Comparison of ENCODE assay signal across 8 cellular contexts in the genomic region with DNA sequence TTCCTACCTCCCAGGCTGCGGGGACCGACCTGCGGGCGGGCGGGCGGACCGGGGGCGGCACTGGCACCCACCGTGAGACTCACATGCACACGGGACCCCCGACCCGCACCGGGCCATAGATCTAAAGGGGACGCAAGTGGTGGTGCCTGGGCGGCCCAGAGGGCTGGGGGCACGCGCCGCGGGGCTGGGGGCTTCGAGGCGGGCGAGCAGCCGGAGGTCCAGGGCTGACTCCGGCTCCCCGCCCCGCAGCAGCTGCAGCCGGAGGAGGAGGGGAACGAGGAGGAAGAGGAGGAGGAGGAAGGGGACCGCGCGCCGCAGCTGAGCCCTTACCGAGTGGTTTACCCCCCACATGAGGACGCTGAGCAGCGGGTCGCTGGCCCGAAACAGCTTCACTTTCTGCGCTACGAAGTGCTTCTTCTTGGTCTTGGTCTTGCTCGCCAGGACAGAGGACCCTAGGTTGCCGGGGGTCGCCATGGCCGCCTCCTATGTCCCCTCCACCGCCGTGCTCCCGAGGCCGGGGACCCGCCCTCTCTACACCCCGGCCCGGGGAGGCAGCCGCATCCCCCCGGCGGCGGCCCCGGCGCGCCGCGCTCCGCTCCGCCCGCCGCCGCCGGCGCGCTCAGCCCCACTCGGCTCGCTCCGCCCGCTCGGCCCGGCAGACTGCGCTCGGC. TPM values are rescaled to one million over a fixed set of nuclear protein-coding genes. Genes with fewer than 3 reads are reported as not detected.
DNase-seq lines count a peak whose midpoint lies in the region; ATAC-seq and TF ChIP-seq lines count a peak whose summit lies in the region.

No MANE protein-coding gene starts in this region.

- intact Hi-C loops in activated T-helper 2 cell treated with anti-CD3 and anti-CD28 coated beads, Interferon-gamma antibody, Interleukin-2, Interleukin-4, amounts not matched to agents 10 μg/mL and 5 μg/mL and 100 μg/mL, durations not matched to agents 14 hours and 24 hours and 36 hours (cut with micrococcal nuclease), result loop anchor here (2.0 to 10.0 kb wide), 6 partner anchors 45 to 392 kb away; a partner anchor contains a TSS
- intact Hi-C loops in heart left ventricle (cut with DNase I), result loop anchor here in 8 of 10 donors (5.0 to 10.0 kb wide), 10 partner anchors 89 to 389 kb away; a partner anchor contains a TSS

- ATAC-seq in GM18502 (IDR thresholded peaks at IDR 0.05; ENCODE audit: poor library complexity, unreplicated experiment), result peak; percentile 31
- ATAC-seq in HG02763 (IDR thresholded peaks at IDR 0.05; ENCODE audit: unreplicated experiment), result peak; percentile 25
- peak; percentile 15 to 47 (median 38) for ATAC-seq in heart left ventricle

- peaks cover 40% of the 10 kb centered on the region for H3K4me1 Mint-ChIP-seq in activated T-helper 2 cell treated with anti-CD3 and anti-CD28 coated beads, Interferon-gamma antibody, Interleukin-2, Interleukin-4, amounts not matched to agents 10 μg/mL and 5 μg/mL and 100 μg/mL, durations not matched to agents 14 hours and 24 hours and 36 hours (ENCODE audit: low read depth)

- peaks cover 0 to 37% (median 21%) of the 10 kb centered on the region in 12 donors for H3K4me1 ChIP-seq in heart left ventricle

- peak overlapping the region; percentile 85 for H3K4me3 Mint-ChIP-seq in activated T-helper 2 cell treated with anti-CD3 and anti-CD28 coated beads, Interferon-gamma antibody, Interleukin-2, Interleukin-4, amounts not matched to agents 10 μg/mL and 5 μg/mL and 100 μg/mL, durations not matched to agents 14 hours and 24 hours and 36 hours (ENCODE audit: low read depth)

- H3K9me3 Mint-ChIP-seq in activated T-helper 2 cell treated with anti-CD3 and anti-CD28 coated beads, Interferon-gamma antibody, Interleukin-2, Interleukin-4, amounts not matched to agents 10 μg/mL and 5 μg/mL and 100 μg/mL, durations not matched to agents 14 hours and 24 hours and 36 hours, result no peaks in the 10 kb centered on the region

- H3K9me3 ChIP-seq in heart left ventricle, result no peaks in the 10 kb centered on the region

- H3K27ac ChIP-seq in heart left ventricle, result peak overlapping the region; percentile 72 to 93 (median 81)

- peak overlapping the region; percentile 75 to 98 (median 95) for H3K4me3 ChIP-seq in heart left ventricle

- peaks cover 6% of the 10 kb centered on the region for H3K27me3 Mint-ChIP-seq in activated T-helper 2 cell treated with anti-CD3 and anti-CD28 coated beads, Interferon-gamma antibody, Interleukin-2, Interleukin-4, amounts not matched to agents 10 μg/mL and 5 μg/mL and 100 μg/mL, durations not matched to agents 14 hours and 24 hours and 36 hours (ENCODE audit: low read depth)

- 0 to 2% (median 1%) methylated on average over 21 to 75 of the region's 75 CpGs for WGBS in heart left ventricle, 4 donors

- DNase-seq in NCI-H69 (lab: John Stamatoyannopoulos, UW), result peak; percentile 38
- no peak for DNase-seq in activated T-helper 2 cell treated with anti-CD3 and anti-CD28 coated beads, Interferon-gamma antibody, Interleukin-2, Interleukin-4, amounts not matched to agents 10 μg/mL and 5 μg/mL and 100 μg/mL, durations not matched to agents 14 hours and 24 hours and 36 hours (ENCODE audit: low spot score)
- peak; percentile 29 to 76 (median 38) for DNase-seq in heart left ventricle
- peak; percentile 83 for DNase-seq in retina
- DNase-seq in GM13976 (ENCODE audit: low spot score), result no peak
- no peak for DNase-seq in NCI-H1694 treated with DMSO at 0.1 percent for 48 hours (lab: John Stamatoyannopoulos, UW)

- TF ChIP-seq POLR2A in heart left ventricle (IDR thresholded peaks at IDR 0.05), result no peak

- no peaks in the 10 kb centered on the region for H3K27me3 ChIP-seq in heart left ventricle

- H3K27ac Mint-ChIP-seq in activated T-helper 2 cell treated with anti-CD3 and anti-CD28 coated beads, Interferon-gamma antibody, Interleukin-2, Interleukin-4, amounts not matched to agents 10 μg/mL and 5 μg/mL and 100 μg/mL, durations not matched to agents 14 hours and 24 hours and 36 hours, result peak overlapping the region; percentile 46

- TF ChIP-seq CTCF in heart left ventricle (IDR thresholded peaks at IDR 0.05) (no peak), GM13976 (IDR thresholded peaks at IDR 0.05; ENCODE audit: borderline replicate concordance, control extremely low read depth, extremely low read depth, insufficient read depth, missing control alignments) (no peak)

- no peaks in the 10 kb centered on the region for H3K36me3 Mint-ChIP-seq in activated T-helper 2 cell treated with anti-CD3 and anti-CD28 coated beads, Interferon-gamma antibody, Interleukin-2, Interleukin-4, amounts not matched to agents 10 μg/mL and 5 μg/mL and 100 μg/mL, durations not matched to agents 14 hours and 24 hours and 36 hours (ENCODE audit: low read depth)

- H3K36me3 ChIP-seq in heart left ventricle, result no peaks in the 10 kb centered on the region

- in situ Hi-C loops in GM13976 (cut with MboI; ENCODE audit: low sequenced_read_pairs, unreplicated experiment), result no loop called here

RNA-seq across cellular contexts. Expression of a gene that starts 0.4 kb away (rescaled TPM):
- 104 and 105 TPM in 2 replicates for total RNA-seq in activated T-helper 2 cell treated with anti-CD3 and anti-CD28 coated beads, Interferon-gamma antibody, Interleukin-2, Interleukin-4, amounts not matched to agents 10 μg/mL and 5 μg/mL and 100 μg/mL, durations not matched to agents 14 hours and 24 hours and 36 hours
- 10 to 100 TPM in 8 of 9 donors, 1 to 10 TPM in 1; 9.2 to 35.6 (median 13.7) TPM for total RNA-seq in heart left ventricle
- polyA plus RNA-seq in heart left ventricle, result 1 to 10 TPM; 4.0 to 8.3 TPM

Comparison
In these comparisons a context has a peak if more than half of its experiments do, and no peak if none do; other contexts are left out.
1. DNase-seq: peak in NCI-H69 (single experiment), heart left ventricle (5 of 5) and retina (single experiment); none in activated T-helper 2 cell treated with anti-CD3 and anti-CD28 coated beads, Interferon-gamma antibody, Interleukin-2, Interleukin-4, amounts not matched to agents 10 μg/mL and 5 μg/mL and 100 μg/mL, durations not matched to agents 14 hours and 24 hours and 36 hours (single experiment), GM13976 (single experiment) and NCI-H1694 treated with DMSO at 0.1 percent for 48 hours (single experiment).
2. Peak in every context shown above with its lines, with median percentiles within 50 percentile points of each other: ATAC-seq.